ENCODE assay signal across 1 cellular context in genomic region chr4:2515835-2516550, GRCh38.
TF ChIP-seq lines count a peak whose summit lies in the region.

No MANE protein-coding gene starts in this region.

TF ChIP-seq in GM12878, 131 proteins besides CTCF, POLR2A, EP300 and RAD21:
- no peak for TF ChIP-seq CBFB (IDR thresholded peaks at IDR 0.05; ENCODE audit: low read depth)
- no peak for TF ChIP-seq YY1 (IDR thresholded peaks at IDR 0.05; ENCODE audit: low read depth, low read length)
- TF ChIP-seq PAX5 (IDR thresholded peaks at IDR 0.05; ENCODE audit: borderline replicate concordance, low read depth, low read length), result no peak
- no peak for TF ChIP-seq MEF2A (IDR thresholded peaks at IDR 0.05; ENCODE audit: insufficient read depth, low read depth, low read length)
- no peak for TF ChIP-seq SP1 (IDR thresholded peaks at IDR 0.05; ENCODE audit: low read depth, low read length)
- TF ChIP-seq ESRRA (IDR thresholded peaks at IDR 0.05; ENCODE audit: low read length), result no peak
- no peak for TF ChIP-seq BCL11A (IDR thresholded peaks at IDR 0.05; ENCODE audit: low read depth, low read length)
- TF ChIP-seq RFX5 (IDR thresholded peaks at IDR 0.05; ENCODE audit: low read depth, low read length), result no peak
- TF ChIP-seq STAT1 (conservative IDR thresholded peaks at IDR 0.05), result no peak
- no peak for TF ChIP-seq POLR2AphosphoS2 (IDR thresholded peaks at IDR 0.05; ENCODE audit: low read depth, low read length)
- TF ChIP-seq PRDM15 (CRISPR knock-in tag; IDR thresholded peaks at IDR 0.05), result no peak
- TF ChIP-seq ZNF207 (IDR thresholded peaks at IDR 0.05; ENCODE audit: borderline replicate concordance), result no peak
- no peak for TF ChIP-seq CEBPB (IDR thresholded peaks at IDR 0.05; ENCODE audit: borderline replicate concordance in 1 of 2, low read depth in 2 of 2, low read length in 2 of 2)
- TF ChIP-seq, protein P1, sequence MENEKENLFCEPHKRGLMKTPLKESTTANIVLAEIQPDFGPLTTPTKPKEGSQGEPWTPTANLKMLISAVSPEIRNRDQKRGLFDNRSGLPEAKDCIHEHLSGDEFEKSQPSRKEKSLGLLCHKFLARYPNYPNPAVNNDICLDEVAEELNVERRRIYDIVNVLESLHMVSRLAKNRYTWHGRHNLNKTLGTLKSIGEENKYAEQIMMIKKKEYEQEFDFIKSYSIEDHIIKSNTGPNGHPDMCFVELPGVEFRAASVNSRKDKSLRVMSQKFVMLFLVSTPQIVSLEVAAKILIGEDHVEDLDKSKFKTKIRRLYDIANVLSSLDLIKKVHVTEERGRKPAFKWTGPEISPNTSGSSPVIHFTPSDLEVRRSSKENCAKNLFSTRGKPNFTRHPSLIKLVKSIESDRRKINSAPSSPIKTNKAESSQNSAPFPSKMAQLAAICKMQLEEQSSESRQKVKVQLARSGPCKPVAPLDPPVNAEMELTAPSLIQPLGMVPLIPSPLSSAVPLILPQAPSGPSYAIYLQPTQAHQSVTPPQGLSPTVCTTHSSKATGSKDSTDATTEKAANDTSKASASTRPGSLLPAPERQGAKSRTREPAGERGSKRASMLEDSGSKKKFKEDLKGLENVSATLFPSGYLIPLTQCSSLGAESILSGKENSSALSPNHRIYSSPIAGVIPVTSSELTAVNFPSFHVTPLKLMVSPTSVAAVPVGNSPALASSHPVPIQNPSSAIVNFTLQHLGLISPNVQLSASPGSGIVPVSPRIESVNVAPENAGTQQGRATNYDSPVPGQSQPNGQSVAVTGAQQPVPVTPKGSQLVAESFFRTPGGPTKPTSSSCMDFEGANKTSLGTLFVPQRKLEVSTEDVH (IDR thresholded peaks at IDR 0.05; ENCODE audit: low read depth, partially characterized antibody), result no peak
- no peak for TF ChIP-seq PKNOX1 (IDR thresholded peaks at IDR 0.05)
- TF ChIP-seq ATF3 (IDR thresholded peaks at IDR 0.05; ENCODE audit: borderline replicate concordance, extremely low read depth, low read depth, low read length), result no peak
- no peak for TF ChIP-seq NR2C1 (IDR thresholded peaks at IDR 0.05)
